ENCODE assay signal across 8 cellular contexts in genomic region chr17:47946929-47947397, GRCh38. TPM values are rescaled to one million over a fixed set of nuclear protein-coding genes. Genes with fewer than 3 reads are reported as not detected.
DNase-seq lines count a peak whose midpoint lies in the region; ATAC-seq and TF ChIP-seq lines count a peak whose summit lies in the region.

No MANE protein-coding gene starts in this region.

- ATAC-seq in GM21576 (IDR thresholded peaks at IDR 0.05; ENCODE audit: unreplicated experiment), result peak; percentile 37

- DNase-seq in CD14-positive monocyte (ENCODE audit: low spot score) (peak; percentile 58), NCI-H1048 (lab: John Stamatoyannopoulos, UW) (peak; percentile 67), SKM-1 treated with dmso at 0.1 percent for 144 hours (lab: John Stamatoyannopoulos, UW; ENCODE audit: unreplicated experiment) (peak; percentile 45), germinal center (ENCODE audit: low spot score) (peak; percentile 85), pons (ENCODE audit: low spot score) (peak; percentile 73), ureter (ENCODE audit: low spot score) (peak; percentile 79)
- peak; percentile 78 for DNase-seq in activated naive CD4-positive, alpha-beta T cell treated with anti-CD3 and anti-CD28 coated beads, Interleukin-2, amount 50 U/mL, for 16 hours

- H3K27me3 Mint-ChIP-seq in CD14-positive monocyte (ENCODE audit: low read depth in 3 of 3), result peaks cover 0 to 1% (median 0%) of the 10 kb centered on the region in 3 donors

- peak overlapping the region in 5 of 7 donors; percentile 25 to 87 (median 66) for H3K27ac Mint-ChIP-seq in CD14-positive monocyte

- intact Hi-C loops in CD14-positive monocyte (cut with micrococcal nuclease), result loop anchor here in 1 of 2 donors (10.0 kb wide), 1 partner anchor 52 kb away; the partner anchor contains the start of gene SP2

- peak; percentile 92 for TF ChIP-seq CTCF in CD14-positive monocyte (IDR thresholded peaks at IDR 0.05)

- H3K36me3 Mint-ChIP-seq in CD14-positive monocyte, result peaks cover 20 to 31% of the 10 kb centered on the region in 2 donors

- H3K4me1 Mint-ChIP-seq in CD14-positive monocyte, result peaks cover 71% of the 10 kb centered on the region

- H3K9me3 Mint-ChIP-seq in CD14-positive monocyte, result peaks cover 0 to 2% (median 0%) of the 10 kb centered on the region in 7 donors

- no peak overlapping the region for H3K4me3 Mint-ChIP-seq in CD14-positive monocyte

RNA-seq across cellular contexts. Expression of gene PNPO, which starts 5.6 kb away (rescaled TPM):
- polyA plus RNA-seq in CD14-positive monocyte, result 10 to 100 TPM; 29.7 to 34.2 TPM
- total RNA-seq in ureter, result 40.9 TPM

RNA-seq across cellular contexts. Expression of gene PRR15L, which starts 10.7 kb away (rescaled TPM):
- polyA plus RNA-seq in CD14-positive monocyte, result not detected
- total RNA-seq in ureter, result 12.2 TPM

RNA-seq across cellular contexts. Expression of gene CDK5RAP3, which starts 23.9 kb away (rescaled TPM):
- 10 to 100 TPM; 86.1 to 94.4 TPM for polyA plus RNA-seq in CD14-positive monocyte
- 207 TPM for total RNA-seq in ureter

RNA-seq across cellular contexts. Expression of gene SP2, which starts 50.9 kb away (rescaled TPM):
- polyA plus RNA-seq in CD14-positive monocyte, result 1 to 10 TPM; 3.1 to 6.8 TPM
- total RNA-seq in ureter, result 22.7 TPM

Comparison
In these comparisons a context has a peak if more than half of its experiments do, and no peak if none do; other contexts are left out.
1. Peak in every context shown above with its lines: DNase-seq and ATAC-seq.